Comparison of ENCODE assay signal across 8 cellular contexts in the genomic region with DNA sequence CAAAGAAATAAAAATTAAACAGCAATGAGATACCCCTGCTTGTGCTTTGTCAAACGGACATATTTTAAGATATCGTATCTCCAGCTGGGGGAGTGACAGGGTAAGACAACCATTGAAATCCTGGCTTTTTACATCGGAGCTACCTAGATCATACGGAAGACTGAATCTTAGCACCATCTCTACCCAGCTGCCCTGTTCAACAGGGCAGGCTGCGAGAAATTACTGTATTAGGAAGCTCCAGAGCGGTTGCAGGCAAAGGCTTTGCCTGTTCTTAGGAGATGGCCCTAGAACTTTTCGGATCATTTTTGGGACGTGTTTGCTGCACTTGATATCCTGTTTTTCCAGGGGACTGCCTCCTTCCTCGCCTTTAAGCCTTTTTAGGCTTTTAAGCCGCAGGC. TPM values are rescaled to one million over a fixed set of nuclear protein-coding genes. Genes with fewer than 3 reads are reported as not detected.
A peak's percentile ranks its signal among the peaks of the same experiment; 100 is the strongest.
DNase-seq lines count a peak whose midpoint lies in the region; ATAC-seq and TF ChIP-seq lines count a peak whose summit lies in the region.

No MANE protein-coding gene starts in this region.

- H3K9me3 ChIP-seq in lower lobe of right lung (no peaks in the 10 kb centered on the region), uterus (no peaks in the 10 kb centered on the region)

- no peaks in the 10 kb centered on the region for H3K36me3 ChIP-seq in BJ (ENCODE audit: control insufficient read depth, insufficient read depth, low read length)
- no peaks in the 10 kb centered on the region for H3K36me3 ChIP-seq in KMS-11 (ENCODE audit: insufficient read depth)
- no peaks in the 10 kb centered on the region for H3K36me3 ChIP-seq in lower lobe of right lung
- no peaks in the 10 kb centered on the region for H3K36me3 ChIP-seq in uterus

- intact Hi-C loops in MCF 10A (cut with micrococcal nuclease) (no loop called here), lower lobe of right lung (cut with DNase I) (loop anchor here (5.0 to 10.0 kb wide), 2 partner anchors 125 to 288 kb away; no protein-coding TSS in a partner anchor), uterus (cut with DNase I; ENCODE audit: low total_unique reads) (no loop called here)

- H3K27me3 Mint-ChIP-seq in MCF 10A (ENCODE audit: insufficient read depth, unreplicated experiment) = no peaks in the 10 kb centered on the region

- no peak overlapping the region for H3K27ac Mint-ChIP-seq in MCF 10A (ENCODE audit: low read depth, unreplicated experiment)

- peaks cover 16% of the 10 kb centered on the region for H3K4me1 Mint-ChIP-seq in MCF 10A (ENCODE audit: insufficient read depth, unreplicated experiment)

- H3K36me3 Mint-ChIP-seq in MCF 10A (ENCODE audit: insufficient read depth, unreplicated experiment) = no peaks in the 10 kb centered on the region

- H3K27ac ChIP-seq in KMS-11 (no peak overlapping the region), lower lobe of right lung (peak overlapping the region; percentile 98), uterus (peak overlapping the region; percentile 97 to 100)

- H2AFZ ChIP-seq in KMS-11 (ENCODE audit: low read depth) = peak overlapping the region; percentile 99; the same call in 1 of the 2 replicates

- H3K27me3 ChIP-seq in BJ (ENCODE audit: control insufficient read depth, insufficient read depth, low read length) (no peaks in the 10 kb centered on the region), KMS-11 (ENCODE audit: insufficient read depth, low read depth) (peaks cover 9% of the 10 kb centered on the region), lower lobe of right lung (ENCODE audit: low read depth) (no peaks in the 10 kb centered on the region), uterus (no peaks in the 10 kb centered on the region)

- BruUV-seq in MCF 10A (replicated peaks; lab: Mats Ljungman, UMichigan) = TSS peak; percentile 34

- H3K4me3 ChIP-seq in BJ (ENCODE audit: low read depth, low read length) (peak overlapping the region; percentile 83), KMS-11 (IDR thresholded peaks at IDR 0.05; ENCODE audit: insufficient read depth, low read depth, low read length) (no peak overlapping the region), lower lobe of right lung (peak overlapping the region; percentile 80), uterus (peak overlapping the region; percentile 66 to 93)

- ATAC-seq in lower lobe of right lung (no peak), HG02763 (IDR thresholded peaks at IDR 0.05; ENCODE audit: unreplicated experiment) (no peak)

- peak overlapping the region; percentile 79 for H3K4me3 Mint-ChIP-seq in MCF 10A (ENCODE audit: unreplicated experiment)

- CTCF ChIA-PET in BJ (lab: Yijun Ruan, JAX) = interaction anchor here (0.8 to 2.9 kb wide), 8 partner anchors 16 to 287 kb away, joined by 3 to 19 read pairs (median 4); no protein-coding TSS in a partner anchor
- CTCF ChIA-PET in MCF 10A (lab: Yijun Ruan, JAX) = interaction anchor here (0.6 to 3.2 kb wide), 11 partner anchors 39 to 343 kb away, joined by 3 to 26 read pairs (median 3); no protein-coding TSS in a partner anchor

- H3K4me1 ChIP-seq in KMS-11 (ENCODE audit: low read depth, poor library complexity, severe bottlenecking) (peaks cover 5% of the 10 kb centered on the region), lower lobe of right lung (peaks cover 45% of the 10 kb centered on the region), uterus (peaks cover 0 to 6% of the 10 kb centered on the region in 2 donors)

- H3K9me3 Mint-ChIP-seq in MCF 10A (ENCODE audit: unreplicated experiment) = no peaks in the 10 kb centered on the region

- H3K9ac ChIP-seq in KMS-11 = no peak overlapping the region

- no peaks in the 10 kb centered on the region for H3K79me2 ChIP-seq in KMS-11 (ENCODE audit: insufficient read depth, low read depth)

- H3K4me2 ChIP-seq in KMS-11 = peak overlapping the region; percentile 49

- no peaks in the 10 kb centered on the region for H4K20me1 ChIP-seq in KMS-11 (ENCODE audit: insufficient read depth)

- TF ChIP-seq POLR2A in uterus (IDR thresholded peaks at IDR 0.05) = no peak

- POLR2A ChIA-PET in BJ (lab: Charles Lee) = interaction anchor here (0.6 kb wide), 1 partner anchor 236 kb away, joined by 3 read pairs; no protein-coding TSS in a partner anchor
- POLR2A ChIA-PET in MCF 10A (lab: Yijun Ruan, JAX) = interaction anchor here (0.8 to 4.3 kb wide), 24 partner anchors 32 to 343 kb away, joined by 3 to 24 read pairs (median 6); a partner anchor contains a TSS

- DNase-seq in BJ (ENCODE audit: low read depth) = no peak
- no peak for DNase-seq in MCF 10A (ENCODE audit: unreplicated experiment)
- DNase-seq in lower lobe of right lung = no peak
- DNase-seq in uterus = no peak
- DNase-seq in ecto neural progenitor cell (ENCODE audit: low spot score) = no peak
- DNase-seq in activated effector memory CD4-positive, alpha-beta T cell treated with anti-CD3 and anti-CD28 coated beads, Interleukin-2, amount 50 U/mL, for 16 hours = no peak

- TF ChIP-seq CTCF in BJ (IDR thresholded peaks at IDR 0.05; ENCODE audit: insufficient read depth, low read depth, low read length) = no peak
- no peak for TF ChIP-seq CTCF in KMS-11 (conservative IDR thresholded peaks at IDR 0.05; ENCODE audit: low read depth, low read length)
- TF ChIP-seq CTCF in MCF 10A (IDR thresholded peaks at IDR 0.05; ENCODE audit: unreplicated experiment) = no peak
- TF ChIP-seq CTCF in lower lobe of right lung (IDR thresholded peaks at IDR 0.05) = no peak
- TF ChIP-seq CTCF in uterus (IDR thresholded peaks at IDR 0.05) = no peak

RNA-seq across cellular contexts. Expression of a gene that starts 2.0 kb away (rescaled TPM):
- 17.1 and 19.7 TPM in 2 replicates for polyA plus RNA-seq in BJ (2011; rRNA removed)
- polyA minus RNA-seq in BJ (2011; rRNA and poly(A)+ RNA removed) = 31.5 and 34.1 TPM in 2 replicates
- total RNA-seq in MCF 10A (2022) (10.9 and 12.1 TPM in 2 replicates), lower lobe of right lung (85.0 TPM), uterus (10 to 100 TPM in 2 of 4 donors, 1 to 10 TPM in 2; 3.8 to 47.6 (median 14.2) TPM)

RNA-seq across cellular contexts. Expression of a gene that starts 38.4 kb away (rescaled TPM):
- polyA plus RNA-seq in BJ (2011; rRNA removed) = 2.7 and 6.6 TPM in 2 replicates
- 6.1 and 9.2 TPM in 2 replicates for polyA minus RNA-seq in BJ (2011; rRNA and poly(A)+ RNA removed)
- total RNA-seq in MCF 10A (2022) = 17.3 and 18.2 TPM in 2 replicates
- total RNA-seq in lower lobe of right lung = 15.4 TPM
- 10 to 100 TPM; 13.1 to 65.8 (median 34.0) TPM for total RNA-seq in uterus
